In genomic region chr12:124837958-124838803, GRCh38 we compare ENCODE assay signal across 8 cellular contexts. TPM values are rescaled to one million over a fixed set of nuclear protein-coding genes. Genes with fewer than 3 reads are reported as not detected.
DNase-seq lines count a peak whose midpoint lies in the region; ATAC-seq and FAIRE-seq lines count a peak whose summit lies in the region.

No MANE protein-coding gene starts in this region.

- DNase-seq in HS-27A (ENCODE audit: low read depth) (peak; percentile 87), T-helper 17 cell (no peak), glomerular visceral epithelial cell (ENCODE audit: extremely low spot score) (peak; percentile 88), sciatic nerve (ENCODE audit: low spot score) (peak; percentile 85), GM19239 (ENCODE audit: insufficient read length, low spot score) (no peak)
- DNase-seq in effector CD8-positive, alpha-beta T cell (lab: John Stamatoyannopoulos, UW): no peak

- no peaks in the 10 kb centered on the region for H3K9me3 ChIP-seq in T-helper 17 cell (ENCODE audit: control insufficient read depth, low read length, poor library complexity, severe bottlenecking)

- peaks cover 4% of the 10 kb centered on the region for H3K27me3 Mint-ChIP-seq in T-helper 17 cell

- peak overlapping the region; percentile 36 for H3K4me3 Mint-ChIP-seq in T-helper 17 cell

- H3K4me1 Mint-ChIP-seq in T-helper 17 cell: peaks cover 4% of the 10 kb centered on the region

- intact Hi-C loops in sciatic nerve (cut with DNase I): no loop called here

- no peak overlapping the region for H3K27ac Mint-ChIP-seq in T-helper 17 cell

- ATAC-seq in T-helper 17 cell (no peak), sciatic nerve (peak; percentile 89), HG02973 (IDR thresholded peaks at IDR 0.05; ENCODE audit: unreplicated experiment) (no peak), HG03175 (IDR thresholded peaks at IDR 0.05; ENCODE audit: unreplicated experiment) (no peak)

- H3K36me3 Mint-ChIP-seq in T-helper 17 cell (ENCODE audit: low read depth): no peaks in the 10 kb centered on the region

- no peak for FAIRE-seq in GM19239 (lab: Jason Lieb, UNC)

RNA-seq across cellular contexts. Expression of gene SCARB1, which starts 25.5 kb away (rescaled TPM):
- total RNA-seq in T-helper 17 cell (1 to 10 TPM; 1.3 to 1.7 TPM), sciatic nerve (69.2 TPM)

Comparison
In these comparisons a context has a peak if more than half of its experiments do, and no peak if none do; other contexts are left out.
1. DNase-seq: peak in HS-27A (single experiment), glomerular visceral epithelial cell (single experiment) and sciatic nerve (single experiment); none in T-helper 17 cell (0 of 3), GM19239 (single experiment) and effector CD8-positive, alpha-beta T cell (single experiment).
2. RNA of gene SCARB1, which starts 25.5 kb away (total RNA-seq): 69.2 TPM in sciatic nerve (single experiment); 1.3 to 1.7 TPM in T-helper 17 cell; every median in the first group is over 10 times any median in the second.